1 cellular context compared by ENCODE assay signal in genomic region chr20:63163596-63164560, GRCh38.
A peak's percentile ranks its signal among the peaks of the same experiment; 100 is the strongest.
TF ChIP-seq lines count a peak whose summit lies in the region.

No MANE protein-coding gene starts in this region.

TF ChIP-seq in HEK293, 187 proteins besides CTCF, POLR2A, EP300 and RAD21:
- TF ChIP-seq ZNF280D (tag by site-specific recombination; IDR thresholded peaks at IDR 0.05) (no peak), ZNF433 (tag by site-specific recombination; IDR thresholded peaks at IDR 0.05; ENCODE audit: low read depth) (no peak), ZNF692 (tag by site-specific recombination; IDR thresholded peaks at IDR 0.05) (no peak), ZNF645 (tag by site-specific recombination; IDR thresholded peaks at IDR 0.05) (no peak), ZNF426 (tag by site-specific recombination; IDR thresholded peaks at IDR 0.05) (no peak), ZNF214 (tag by site-specific recombination; IDR thresholded peaks at IDR 0.05; ENCODE audit: borderline replicate concordance) (no peak), ZNF155 (tag by site-specific recombination; IDR thresholded peaks at IDR 0.05) (no peak), ZNF837 (tag by site-specific recombination; IDR thresholded peaks at IDR 0.05) (no peak), SP2 (tag by site-specific recombination; IDR thresholded peaks at IDR 0.05) (peak; percentile 22; the same call in 1 of the 2 replicates), GFI1B (tag by site-specific recombination; IDR thresholded peaks at IDR 0.05) (no peak), MYNN (tag by site-specific recombination; IDR thresholded peaks at IDR 0.05; ENCODE audit: borderline replicate concordance) (peak; percentile 66; the same call in 1 of the 2 replicates), OVOL3 (tag by site-specific recombination; IDR thresholded peaks at IDR 0.05) (no peak), ZNF555 (tag by site-specific recombination; conservative IDR thresholded peaks at IDR 0.05) (no peak), SP7 (tag by site-specific recombination; IDR thresholded peaks at IDR 0.05) (no peak)
